Comparison of ENCODE assay signal across 9 cellular contexts in genomic region chr5:58615931-58616330, GRCh38. TPM values are rescaled to one million over a fixed set of nuclear protein-coding genes. Genes with fewer than 3 reads are reported as not detected.
"Had no signal": no experiment of that assay in that cellular context is flagged by ENCODE, and none has a peak within 500 bp of the region (broad histone marks: within the 10 kb centered on the region; RNA-seq: fewer than 3 reads in every experiment).

No MANE protein-coding gene starts in this region.

- H3K4me3 Mint-ChIP-seq: HFFc6, IgD-negative memory B cell had no signal

- H3K36me3 Mint-ChIP-seq: IgD-negative memory B cell had no signal

- H3K9me3 Mint-ChIP-seq: HFFc6, IgD-negative memory B cell had no signal

- ATAC-seq: HCT116, HepG2 had no signal

- H3K27me3 Mint-ChIP-seq: IgD-negative memory B cell had no signal

- DNase-seq: GM23248, GOT3, H7, HFFc6 had no signal

- H3K27ac Mint-ChIP-seq: HFFc6, IgD-negative memory B cell had no signal

- H3K4me1 Mint-ChIP-seq: IgD-negative memory B cell had no signal

RNA-seq across cellular contexts. Expression of gene RAB3C, which starts 33.1 kb away (rescaled TPM):
- total RNA-seq: GM23248, H4, HepG2, HFFc6, HT1080 had no signal
